8 cellular contexts compared by ENCODE assay signal in genomic region chr6:168895102-168895812, GRCh38.
DNase-seq lines count a peak whose midpoint lies in the region; ATAC-seq, FAIRE-seq and TF ChIP-seq lines count a peak whose summit lies in the region.

No MANE protein-coding gene starts in this region.

- DNase-seq in A172 (ENCODE audit: low spot score) (peak; percentile 66), NCI-H2081 treated with DMSO at 0.1 percent for 48 hours (lab: John Stamatoyannopoulos, UW) (peak; percentile 8), WERI-Rb-1 (peak; percentile 77), T47D (ENCODE audit: low read depth in 1 of 2, low spot score in 1 of 2) (peak; percentile 79 to 93)
- peak; percentile 69 for DNase-seq in stimulated activated CD4-positive, alpha-beta T cell treated with anti-CD3 and anti-CD28 coated beads, Interleukin-12 subunit alpha, Interleukin-12 subunit beta, amount 100 ng/mL, for 4 hours

- H3K27ac ChIP-seq in WERI-Rb-1: no peak overlapping the region

- in situ Hi-C loops in T47D (cut with HindIII; ENCODE audit: low pct_unique_long_range_greater_than_20kb, low sequenced_read_pairs): no loop called here

- H3K4me3 ChIP-seq in WERI-Rb-1 (ENCODE audit: low read depth, low read length): no peak overlapping the region

- no peaks in the 10 kb centered on the region for H3K9me3 ChIP-seq in WERI-Rb-1 (ENCODE audit: severe bottlenecking)

- TF ChIP-seq POLR2A in GM18505 (IDR thresholded peaks at IDR 0.05; ENCODE audit: borderline replicate concordance, extremely low read depth, insufficient read depth, insufficient read length): no peak

- ATAC-seq in GM18505 (IDR thresholded peaks at IDR 0.05; ENCODE audit: unreplicated experiment) (peak; percentile 95), HG02981 (IDR thresholded peaks at IDR 0.05; ENCODE audit: unreplicated experiment) (peak; percentile 97)

- peak; percentile 82 for FAIRE-seq in islet of Langerhans (lab: Jason Lieb, UNC)

- no peaks in the 10 kb centered on the region for H3K36me3 ChIP-seq in WERI-Rb-1

- no peaks in the 10 kb centered on the region for H3K27me3 ChIP-seq in WERI-Rb-1 (ENCODE audit: insufficient read depth, low read depth, severe bottlenecking)

- peak; percentile 87 for TF ChIP-seq CTCF in WERI-Rb-1 (IDR thresholded peaks at IDR 0.05; ENCODE audit: low read depth, low read length)

Comparison
In these comparisons a context has a peak if more than half of its experiments do, and no peak if none do; other contexts are left out.
1. DNase-seq: peak in every context shown above with its lines; median percentile 86 in T47D; 77 in WERI-Rb-1; 69 in stimulated activated CD4-positive, alpha-beta T cell treated with anti-CD3 and anti-CD28 coated beads, Interleukin-12 subunit alpha, Interleukin-12 subunit beta, amount 100 ng/mL, for 4 hours; 66 in A172; 8 in NCI-H2081 treated with DMSO at 0.1 percent for 48 hours.